In the genomic region with DNA sequence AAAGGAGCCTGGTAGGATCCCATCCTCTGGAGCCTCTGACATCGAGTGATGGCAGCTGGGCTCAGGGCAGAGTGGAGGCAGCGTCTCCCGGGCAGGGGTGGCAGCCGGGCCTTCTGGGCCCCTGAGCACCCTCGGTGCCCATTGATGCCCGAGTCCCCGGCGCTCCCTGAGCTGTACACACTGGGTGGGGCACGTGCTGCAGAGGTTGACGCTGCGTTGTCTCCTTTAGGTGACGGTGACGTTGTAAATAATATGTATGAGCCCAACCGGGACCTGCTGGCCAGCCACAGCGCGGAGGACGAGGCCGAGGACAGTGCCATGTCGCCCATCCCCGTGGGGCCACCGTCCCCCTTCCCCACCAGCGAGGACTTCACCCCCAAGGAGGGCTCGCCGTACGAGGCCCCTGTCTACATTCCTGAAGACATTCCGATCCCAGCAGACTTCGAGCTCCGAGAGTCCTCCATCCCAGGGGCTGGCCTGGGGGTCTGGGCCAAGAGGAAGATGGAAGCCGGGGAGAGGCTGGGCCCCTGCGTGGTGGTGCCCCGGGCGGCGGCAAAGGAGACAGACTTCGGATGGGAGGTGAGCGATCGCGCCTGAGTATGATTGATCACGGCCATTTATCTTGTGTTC, we compare ENCODE assay signal across 24 cellular contexts.
A peak's percentile ranks its signal among the peaks of the same experiment; 100 is the strongest.
DNase-seq lines count a peak whose midpoint lies in the region; ATAC-seq and TF ChIP-seq lines count a peak whose summit lies in the region.
"Had no signal": no experiment of that assay in that cellular context is flagged by ENCODE, and none has a peak within 500 bp of the region (broad histone marks: within the 10 kb centered on the region; RNA-seq: fewer than 3 reads in every experiment).

No MANE protein-coding gene starts in this region.

- H3K27ac Mint-ChIP-seq in type B pancreatic cell (peak overlapping the region; percentile 79), Calu3 (ENCODE audit: unreplicated experiment) (no peak overlapping the region)
- H3K27ac Mint-ChIP-seq: activated naive CD4-positive, alpha-beta T cell treated with anti-CD3 and anti-CD28 coated beads, Interleukin-2, amount 10 ng/mL, durations not matched to agents 7 days and 5 days; activated T-helper 1 cell treated with anti-CD3 and anti-CD28 coated beads, Interleukin-12 subunit alpha, Interleukin-12 subunit beta, Interleukin-2, Interleukin-4 antibody, amounts not matched to agents 30 ng/mL and 10 ng/mL and 1 ng/mL, durations not matched to agents 14 hours and 24 hours and 36 hours; CD4-positive, alpha-beta memory T cell; HFFc6; T-cell had no signal

- H3K9me3 ChIP-seq in cardiac muscle cell (ENCODE audit: low read depth) (no peaks in the 10 kb centered on the region), gastroesophageal sphincter (peaks cover 0 to under 1% (median 0%) of the 10 kb centered on the region in 3 donors)

- TF ChIP-seq EP300 in gastroesophageal sphincter (IDR thresholded peaks at IDR 0.05): no peak

- no peaks in the 10 kb centered on the region for H3K36me3 ChIP-seq in cardiac muscle cell
- H3K36me3 ChIP-seq in gastroesophageal sphincter: no peaks in the 10 kb centered on the region
- H3K36me3 ChIP-seq: SJSA1 had no signal

- ATAC-seq in Right ventricle myocardium inferior: no peak
- peak; percentile 8 for ATAC-seq in gastroesophageal sphincter
- peak; percentile 12 for ATAC-seq in omental fat pad (ENCODE audit: low FRiP score)
- ATAC-seq in GM19328 (IDR thresholded peaks at IDR 0.05; ENCODE audit: unreplicated experiment): no peak
- ATAC-seq: T-cell had no signal

- no peak overlapping the region for H3K4me3 ChIP-seq in cardiac muscle cell
- peak overlapping the region in 1 of 2 donors; percentile 30 for H3K4me3 ChIP-seq in gastroesophageal sphincter
- H3K4me3 ChIP-seq: SJSA1 had no signal

- H3K4me1 Mint-ChIP-seq in type B pancreatic cell (ENCODE audit: unreplicated experiment) (peaks cover 46% of the 10 kb centered on the region), Calu3 (ENCODE audit: low read depth, unreplicated experiment) (no peaks in the 10 kb centered on the region)
- H3K4me1 Mint-ChIP-seq: activated naive CD4-positive, alpha-beta T cell treated with anti-CD3 and anti-CD28 coated beads, Interleukin-2, amount 10 ng/mL, durations not matched to agents 7 days and 5 days; CD4-positive, alpha-beta memory T cell; memory B cell; T-cell had no signal

- intact Hi-C loops in Right ventricle myocardium inferior (cut with DNase I): no loop called here
- intact Hi-C loops in Calu3 (cut with micrococcal nuclease; ENCODE audit: unreplicated experiment): no loop called here

- peaks cover 33% of the 10 kb centered on the region for H3K4me1 ChIP-seq in cardiac muscle cell (ENCODE audit: low read depth)
- H3K4me1 ChIP-seq in gastroesophageal sphincter: peaks cover 0 to 18% (median 8%) of the 10 kb centered on the region in 3 donors
- H3K4me1 ChIP-seq: SJSA1 had no signal

- TF ChIP-seq CTCF in cardiac muscle cell (IDR thresholded peaks at IDR 0.05; ENCODE audit: low read depth, low read length) (no peak), gastroesophageal sphincter (IDR thresholded peaks at IDR 0.05) (no peak), omental fat pad (IDR thresholded peaks at IDR 0.05) (no peak), type B pancreatic cell (conservative IDR thresholded peaks at IDR 0.05) (no peak), Calu3 (IDR thresholded peaks at IDR 0.05; ENCODE audit: unreplicated experiment) (no peak)

- TF ChIP-seq POLR2A in gastroesophageal sphincter (IDR thresholded peaks at IDR 0.05): no peak

- H3K27me3 Mint-ChIP-seq in type B pancreatic cell (peaks cover 25% of the 10 kb centered on the region), Calu3 (ENCODE audit: unreplicated experiment) (peaks cover 53% of the 10 kb centered on the region)

- H3K4me3 Mint-ChIP-seq in type B pancreatic cell: peak overlapping the region; percentile 70
- no peak overlapping the region for H3K4me3 Mint-ChIP-seq in Calu3 (ENCODE audit: low read depth, unreplicated experiment)
- H3K4me3 Mint-ChIP-seq: activated naive CD4-positive, alpha-beta T cell treated with anti-CD3 and anti-CD28 coated beads, Interleukin-2, amount 10 ng/mL, durations not matched to agents 7 days and 5 days; activated T-helper 1 cell treated with anti-CD3 and anti-CD28 coated beads, Interleukin-12 subunit alpha, Interleukin-12 subunit beta, Interleukin-2, Interleukin-4 antibody, amounts not matched to agents 30 ng/mL and 10 ng/mL and 1 ng/mL, durations not matched to agents 14 hours and 24 hours and 36 hours; CD4-positive, alpha-beta memory T cell; HFFc6; memory B cell; T-cell had no signal

- no peak for DNase-seq in cardiac muscle cell (ENCODE audit: low read depth in 1 of 2, low spot score in 1 of 2)
- DNase-seq in Right ventricle myocardium inferior (ENCODE audit: missing footprints): no peak
- no peak for DNase-seq in omental fat pad (ENCODE audit: low spot score)
- no peak for DNase-seq in type B pancreatic cell (ENCODE audit: extremely low spot score, unreplicated experiment)
- DNase-seq in NCI-H1105 (lab: John Stamatoyannopoulos, UW): no peak
- DNase-seq in Calu3: no peak
- DNase-seq: activated CD4-positive, CD25-positive, alpha-beta regulatory T cell; activated CD8-positive, alpha-beta memory T cell treated with anti-CD3 and anti-CD28 coated beads, Interleukin-2, amount 50 U/mL, for 4 hours; activated naive CD4-positive, alpha-beta T cell treated with anti-CD3 and anti-CD28 coated beads, Interleukin-2, amount 10 ng/mL, durations not matched to agents 7 days and 5 days; CD4-positive, alpha-beta memory T cell; effector CD4-positive, alpha-beta T cell; GOT3; HFFc6; MM.1S; NCI-H82; occipital lobe; T-cell had no signal

- H3K36me3 Mint-ChIP-seq in type B pancreatic cell: no peaks in the 10 kb centered on the region
- H3K36me3 Mint-ChIP-seq in Calu3 (ENCODE audit: insufficient read depth, unreplicated experiment): peaks cover 4% of the 10 kb centered on the region
- H3K36me3 Mint-ChIP-seq: activated naive CD4-positive, alpha-beta T cell treated with anti-CD3 and anti-CD28 coated beads, Interleukin-2, amount 10 ng/mL, durations not matched to agents 7 days and 5 days; CD4-positive, alpha-beta memory T cell; memory B cell; T-cell had no signal

- CTCF ChIA-PET in Calu3 (lab: Charles Lee): no interaction called here

- H3K9me3 Mint-ChIP-seq in type B pancreatic cell (no peaks in the 10 kb centered on the region), Calu3 (ENCODE audit: low read depth, unreplicated experiment) (peaks cover 2% of the 10 kb centered on the region)
- H3K9me3 Mint-ChIP-seq: activated T-helper 1 cell treated with anti-CD3 and anti-CD28 coated beads, Interleukin-12 subunit alpha, Interleukin-12 subunit beta, Interleukin-2, Interleukin-4 antibody, amounts not matched to agents 30 ng/mL and 10 ng/mL and 1 ng/mL, durations not matched to agents 14 hours and 24 hours and 36 hours; CD4-positive, alpha-beta memory T cell; memory B cell; T-cell had no signal

- H3K27ac ChIP-seq in cardiac muscle cell (peak overlapping the region; percentile 70), gastroesophageal sphincter (peak overlapping the region in 3 of 4 donors; percentile 37 to 61 (median 56))
- H3K27ac ChIP-seq: epithelial cell of prostate, KMS-11, SJSA1 had no signal

- no TSS peak for BruUV-seq in Calu3 (replicated peaks; lab: Mats Ljungman, UMichigan)

- WGBS in gastroesophageal sphincter (ENCODE audit: low coverage in 1 of 2), 2 donors: 97% methylated on average over 5 of the region's 38 CpGs; no CpG with 5 or more reads in 1 of the 2 donors

- H3K27me3 ChIP-seq in cardiac muscle cell (no peaks in the 10 kb centered on the region), gastroesophageal sphincter (peaks cover 10% of the 10 kb centered on the region)
- H3K27me3 ChIP-seq: SJSA1 had no signal

Comparison
In these comparisons a context has a peak if more than half of its experiments do, and no peak if none do; other contexts are left out.
1. ATAC-seq: peak in gastroesophageal sphincter (single experiment) and omental fat pad (single experiment); none in Right ventricle myocardium inferior (single experiment) and GM19328 (single experiment).